ENCODE assay signal across 1 cellular context in genomic region chr2:190976521-190976920, GRCh38.
TF ChIP-seq lines count a peak whose summit lies in the region.

No MANE protein-coding gene starts in this region.

TF ChIP-seq in GM23338, 12 proteins besides CTCF, POLR2A, EP300 and RAD21 (continued from another document):
- no peak for TF ChIP-seq ZNF462 (CRISPR knock-in tag; IDR thresholded peaks at IDR 0.05)
- no peak for TF ChIP-seq ZNF114 (CRISPR knock-in tag; IDR thresholded peaks at IDR 0.05)
- TF ChIP-seq STAT1 (IDR thresholded peaks at IDR 0.05; ENCODE audit: unreplicated experiment) = no peak
- TF ChIP-seq REST (IDR thresholded peaks at IDR 0.05; ENCODE audit: unreplicated experiment) = no peak
- no peak for TF ChIP-seq ZNF331 (CRISPR knock-in tag; IDR thresholded peaks at IDR 0.05; ENCODE audit: low read depth)
- TF ChIP-seq ETS1 (IDR thresholded peaks at IDR 0.05) = no peak
- no peak for TF ChIP-seq EZH2 (IDR thresholded peaks at IDR 0.05; ENCODE audit: low read depth, unreplicated experiment)
- no peak for TF ChIP-seq EZH2phosphoT487 (IDR thresholded peaks at IDR 0.05; ENCODE audit: unreplicated experiment)
- no peak for TF ChIP-seq POLR2AphosphoS5 (IDR thresholded peaks at IDR 0.05; ENCODE audit: low read depth)
- TF ChIP-seq CREB1 (CRISPR knock-in tag; IDR thresholded peaks at IDR 0.05; ENCODE audit: low read depth) = no peak
